ENCODE assay signal across 8 cellular contexts in genomic region chr3:10344147-10344943, GRCh38. TPM values are rescaled to one million over a fixed set of nuclear protein-coding genes. Genes with fewer than 3 reads are reported as not detected.
DNase-seq lines count a peak whose midpoint lies in the region; ATAC-seq and TF ChIP-seq lines count a peak whose summit lies in the region.

No MANE protein-coding gene starts in this region.

- H3K27ac ChIP-seq in OCI-LY3 (ENCODE audit: low read length) (no peak overlapping the region), vagina (no peak overlapping the region)

- ATAC-seq in GM21619 (IDR thresholded peaks at IDR 0.05; ENCODE audit: unreplicated experiment): no peak

- DNase-seq in A172 (ENCODE audit: low spot score) (peak; percentile 40), activated T-helper 1 cell treated with Interleukin-2 at 50 U/mL for 16 hours (ENCODE audit: low read depth) (peak; percentile 17), fibroblast of peridontal ligament (ENCODE audit: extremely low read depth) (peak; percentile 61), pons (ENCODE audit: low spot score) (peak; percentile 23), vagina (ENCODE audit: extremely low spot score in 2 of 2) (no peak)

- TF ChIP-seq POLR2A in vagina (IDR thresholded peaks at IDR 0.05): no peak

- intact Hi-C loops in vagina (cut with DNase I): no loop called here

- H3K4me3 ChIP-seq in OCI-LY3 (ENCODE audit: low read length) (no peak overlapping the region), vagina (no peak overlapping the region)

- TF ChIP-seq CTCF in GM12872 (IDR thresholded peaks at IDR 0.05; ENCODE audit: insufficient read depth, low read depth, low read length) (peak; percentile 94), OCI-LY3 (IDR thresholded peaks at IDR 0.05; ENCODE audit: low read depth, low read length) (peak; percentile 95), vagina (IDR thresholded peaks at IDR 0.05) (peak; percentile 45 to 84 (median 65))

- no peak overlapping the region for H3K4me2 ChIP-seq in OCI-LY3 (ENCODE audit: low read length)

- no peak overlapping the region for H2AFZ ChIP-seq in OCI-LY3 (ENCODE audit: low read depth, low read length)

- no peaks in the 10 kb centered on the region for H4K20me1 ChIP-seq in OCI-LY3 (ENCODE audit: insufficient read depth, low read length)

- H3K9me3 ChIP-seq in OCI-LY3 (ENCODE audit: insufficient read depth, low read length): no peaks in the 10 kb centered on the region
- no peaks in the 10 kb centered on the region for H3K9me3 ChIP-seq in vagina

- H3K9ac ChIP-seq in OCI-LY3 (ENCODE audit: low read length): no peak overlapping the region

- H3K4me1 ChIP-seq in OCI-LY3 (ENCODE audit: low read length) (no peaks in the 10 kb centered on the region), vagina (no peaks in the 10 kb centered on the region)

- peaks cover 9% of the 10 kb centered on the region; the same call in 1 of the 2 replicates for H3K27me3 ChIP-seq in OCI-LY3 (ENCODE audit: low read depth, low read length)
- H3K27me3 ChIP-seq in vagina: no peaks in the 10 kb centered on the region

- H3K36me3 ChIP-seq in OCI-LY3 (replicated peaks; ENCODE audit: low read depth, low read length) (no peaks in the 10 kb centered on the region), vagina (no peaks in the 10 kb centered on the region)

- H3K79me2 ChIP-seq in OCI-LY3 (ENCODE audit: low read length): no peaks in the 10 kb centered on the region

RNA-seq across cellular contexts. Expression of gene SEC13, which starts 23.4 kb away (rescaled TPM):
- total RNA-seq in A172 (2014; rRNA removed; shearing (Covaris generic)): 234 and 245 TPM in 2 replicates
- 66.5 TPM for total RNA-seq in vagina

RNA-seq across cellular contexts. Expression of gene GHRL, which starts 51.6 kb away (rescaled TPM):
- total RNA-seq in A172 (2014; rRNA removed; shearing (Covaris generic)): not detected in 2 replicates
- total RNA-seq in vagina: not detected

Comparison
In these comparisons a context has a peak if more than half of its experiments do, and no peak if none do; other contexts are left out.
1. DNase-seq: peak in A172 (single experiment), activated T-helper 1 cell treated with Interleukin-2 at 50 U/mL for 16 hours (single experiment), fibroblast of peridontal ligament (single experiment) and pons (single experiment); none in vagina (0 of 2).
2. Peak in every context shown above with its lines, with median percentiles within 50 percentile points of each other: CTCF ChIP-seq.